Comparison of ENCODE assay signal across 9 cellular contexts in genomic region chrX:153667931-153668396, GRCh38. TPM values are rescaled to one million over a fixed set of nuclear protein-coding genes. Genes with fewer than 3 reads are reported as not detected.
DNase-seq lines count a peak whose midpoint lies in the region; ATAC-seq and TF ChIP-seq lines count a peak whose summit lies in the region.
"Had no signal": no experiment of that assay in that cellular context is flagged by ENCODE, and none has a peak within 500 bp of the region (broad histone marks: within the 10 kb centered on the region; RNA-seq: fewer than 3 reads in every experiment).

No MANE protein-coding gene starts in this region.

- peak overlapping the region; percentile 53 to 61; a peak in 4 of 5 replicates for H3K4me3 Mint-ChIP-seq in H9

- H3K27ac Mint-ChIP-seq in H9 = no peak overlapping the region

- H3K4me1 ChIP-seq in H9 (ENCODE audit: insufficient read depth, low read length) = no peaks in the 10 kb centered on the region

- no peak overlapping the region for H2AK5ac ChIP-seq in H9 (ENCODE audit: insufficient read length, low read length)

- H3K36me3 ChIP-seq in kidney epithelial cell (ENCODE audit: control insufficient read depth, insufficient read depth, low read length) = no peaks in the 10 kb centered on the region

- no peak overlapping the region for H3K4me2 ChIP-seq in H9 (ENCODE audit: insufficient read depth, insufficient read length, low read length)

- H3K56ac ChIP-seq in H9 (ENCODE audit: insufficient read length, low read depth, low read length) = no peak overlapping the region

- H3K79me2 ChIP-seq in H9 (ENCODE audit: insufficient read depth, low read length) = no peaks in the 10 kb centered on the region

- H4K5ac ChIP-seq in H9 (ENCODE audit: insufficient read length, low read depth, low read length) = no peak overlapping the region

- no peak overlapping the region for H2BK12ac ChIP-seq in H9 (ENCODE audit: insufficient read length, low read depth, low read length)

- H3K9ac ChIP-seq in H9 (ENCODE audit: extremely low read depth, insufficient read length, low read length) = no peak overlapping the region

- H3K14ac ChIP-seq in H9 (ENCODE audit: insufficient read depth, low read length) = no peak overlapping the region

- no peak overlapping the region for H3K27ac ChIP-seq in H9 (ENCODE audit: insufficient read length, low read depth, low read length)

- no CpG with 5 or more reads among the region's 14 CpGs for WGBS in H9 (ENCODE audit: extremely low coverage, insufficient read length, low lambda C conversion rate)

- no peak overlapping the region for H2BK20ac ChIP-seq in H9 (ENCODE audit: low read depth, low read length, poor library complexity, severe bottlenecking)

- peaks cover 15% of the 10 kb centered on the region for H3K9me3 ChIP-seq in H9 (ENCODE audit: control insufficient read depth, low read depth, low read length)

- H3K27me3 Mint-ChIP-seq in H9 (ENCODE audit: low read depth) = peaks cover 40% of the 10 kb centered on the region

- H3K23me2 ChIP-seq in H9 (ENCODE audit: insufficient read length, low read depth, low read length, poor library complexity, severe bottlenecking) = no peaks in the 10 kb centered on the region

- TF ChIP-seq CTCF in H9 (conservative IDR thresholded peaks at IDR 0.05) = peak; percentile 78
- peak; percentile 76 for TF ChIP-seq CTCF in cardiac fibroblast (IDR thresholded peaks at IDR 0.05; ENCODE audit: low read depth, low read length)
- peak; percentile 69 for TF ChIP-seq CTCF in kidney epithelial cell (IDR thresholded peaks at IDR 0.05; ENCODE audit: insufficient read depth, low read length, poor library complexity, severe bottlenecking)

- no peak overlapping the region for H3K23ac ChIP-seq in H9 (ENCODE audit: insufficient read length, low read depth, low read length)

- peaks cover 2 to 14% (median 10%) of the 10 kb centered on the region in 3 experiments; a peak in 6 of 7 replicates for H3K36me3 Mint-ChIP-seq in H9 (ENCODE audit: insufficient read depth in 1 of 3, low read depth in 3 of 3)

- DNase-seq in COLO829 (ENCODE audit: low spot score) (peak; percentile 85), H9 (peak; percentile 79), NCI-H2196 (lab: John Stamatoyannopoulos, UW; ENCODE audit: unreplicated experiment) (peak; percentile 83), cardiac fibroblast (ENCODE audit: low read depth in 2 of 2) (peak; percentile 77 to 89), kidney epithelial cell (ENCODE audit: low read depth) (peak; percentile 10)
- peak; percentile 40 to 73 (median 64) for DNase-seq in stimulated activated CD4-positive, alpha-beta T cell treated with anti-CD3 and anti-CD28 coated beads, Interleukin-1b, Interleukin-23, amount 100 ng/mL, for 24 hours (ENCODE audit: low read depth in 4 of 4, low spot score in 1 of 4)

- H3K4me3 ChIP-seq in cardiac fibroblast (replicated peaks in 1 of 2; ENCODE audit: low read depth in 2 of 2, low read length in 2 of 2) (no peak overlapping the region), kidney epithelial cell (ENCODE audit: low read depth, low read length) (no peak overlapping the region)

- no peak overlapping the region for H3K4ac ChIP-seq in H9 (ENCODE audit: low read depth, low read length)

- H4K8ac ChIP-seq in H9 (replicated peaks; ENCODE audit: insufficient read length, low read depth, low read length) = no peak overlapping the region

- no peak overlapping the region for H2AFZ ChIP-seq in H9 (ENCODE audit: low read length)

- H3K18ac ChIP-seq in H9 (ENCODE audit: insufficient read length, low read depth, low read length) = no peak overlapping the region

- no peaks in the 10 kb centered on the region for H3K27me3 ChIP-seq in H9 (ENCODE audit: insufficient read depth, low read length)
- H3K27me3 ChIP-seq in kidney epithelial cell (ENCODE audit: control insufficient read depth, insufficient read depth, low read length) = peaks cover 11% of the 10 kb centered on the region

- peaks cover 4 to 13% of the 10 kb centered on the region in 2 experiments for H3K4me1 Mint-ChIP-seq in H9

- H3K9me3 Mint-ChIP-seq in H9 = peaks cover 66 to 79% of the 10 kb centered on the region in 2 experiments

- peak; percentile 81 to 85 for ATAC-seq in activated CD4-positive, CD25-positive, alpha-beta regulatory T cell treated with anti-CD3 and anti-CD28 coated beads, Interleukin-2, amount 50 U/mL, for 24 hours
- ATAC-seq in GM21737 (IDR thresholded peaks at IDR 0.05; ENCODE audit: unreplicated experiment) = no peak

- H3T11ph ChIP-seq in H9 (ENCODE audit: low read length) = no peak overlapping the region

- H3K79me1 ChIP-seq in H9 (ENCODE audit: insufficient read depth, low read depth, low read length, poor library complexity, severe bottlenecking) = no peaks in the 10 kb centered on the region

- no peak overlapping the region for H4K91ac ChIP-seq in H9 (ENCODE audit: insufficient read length, low read depth, low read length)

- no peak overlapping the region for H2BK120ac ChIP-seq in H9 (ENCODE audit: low read depth, low read length, poor library complexity, severe bottlenecking)

- no peaks in the 10 kb centered on the region for H4K20me1 ChIP-seq in H9 (ENCODE audit: control insufficient read depth, insufficient read depth, insufficient read length)

- no peak overlapping the region for H2BK5ac ChIP-seq in H9 (ENCODE audit: insufficient read length, low read length)

- no peak overlapping the region for H2BK15ac ChIP-seq in H9 (ENCODE audit: low read depth, low read length)

RNA-seq across cellular contexts. Expression of gene PNCK, which starts 5.6 kb away (rescaled TPM):
- total RNA-seq in H9 (2021) = 26.2 and 26.8 TPM in 2 replicates
- total RNA-seq in kidney epithelial cell = 0.34 and 1.6 TPM in 2 replicates
- total RNA-seq: T-helper 2 cell treated with Interferon-gamma antibody and Interleukin-4, amounts not matched to agents 100 ng/mL and 5 ng/mL, for 36 hours had no signal

RNA-seq across cellular contexts. Expression of gene SLC6A8, which starts 19.8 kb away (rescaled TPM):
- total RNA-seq in H9 (2021) (229 and 231 TPM in 2 replicates), kidney epithelial cell (35.0 and 36.0 TPM in 2 replicates)

RNA-seq across cellular contexts. Expression of gene DUSP9, which starts 21.0 kb away (rescaled TPM):
- total RNA-seq in H9 (2021) (2.3 and 2.4 TPM in 2 replicates), kidney epithelial cell (3.2 and 4.1 TPM in 2 replicates)
- total RNA-seq: T-helper 2 cell treated with Interferon-gamma antibody and Interleukin-4, amounts not matched to agents 100 ng/mL and 5 ng/mL, for 36 hours had no signal

RNA-seq across cellular contexts. Expression of gene BCAP31, which starts 56.2 kb away (rescaled TPM):
- 138 and 140 TPM in 2 replicates for total RNA-seq in H9 (2021)
- 148 and 179 TPM in 2 replicates for total RNA-seq in kidney epithelial cell

RNA-seq across cellular contexts. Expression of gene ABCD1, which starts 56.7 kb away (rescaled TPM):
- total RNA-seq in H9 (2021) (10.2 and 11.1 TPM in 2 replicates), kidney epithelial cell (14.2 and 15.3 TPM in 2 replicates)

Comparison
In these comparisons a context has a peak if more than half of its experiments do, and no peak if none do; other contexts are left out.
1. DNase-seq: peak in every context shown above with its lines; median percentile 85 in COLO829; 83 in NCI-H2196; 83 in cardiac fibroblast; 79 in H9; 64 in stimulated activated CD4-positive, alpha-beta T cell treated with anti-CD3 and anti-CD28 coated beads, Interleukin-1b, Interleukin-23, amount 100 ng/mL, for 24 hours; 10 in kidney epithelial cell.
2. RNA of gene PNCK, which starts 5.6 kb away (total RNA-seq): 26.2 to 26.8 TPM in H9; 0.34 to 1.6 TPM in kidney epithelial cell; every median in the first group is over 10 times any median in the second.
3. Peak in every context shown above with its lines, with median percentiles within 50 percentile points of each other: CTCF ChIP-seq.